In genomic region chr6:166007349-166008263, GRCh38 we compare ENCODE assay signal across 9 cellular contexts.
DNase-seq lines count a peak whose midpoint lies in the region; ATAC-seq and TF ChIP-seq lines count a peak whose summit lies in the region.
"Had no signal": no experiment of that assay in that cellular context is flagged by ENCODE, and none has a peak within 500 bp of the region (broad histone marks: within the 10 kb centered on the region; RNA-seq: fewer than 3 reads in every experiment).

No MANE protein-coding gene starts in this region.

- H3K4me1 Mint-ChIP-seq in stimulated activated memory B cell treated with anti-CD40 and anti-IgM and Interleukin-4, amounts not matched to agents 10 μg/mL and 1 μg/mL and 100 μg/mL, for 72 hours = peaks cover 5% of the 10 kb centered on the region

- H3K4me3 ChIP-seq in astrocyte of the cerebellum (ENCODE audit: low read depth, low read length) = peak overlapping the region; percentile 53
- H3K4me3 ChIP-seq in neuronal stem cell (ENCODE audit: low read length in 2 of 2) = no peak overlapping the region
- H3K4me3 ChIP-seq: GM12878 had no signal

- ATAC-seq in stimulated activated memory B cell treated with anti-CD40 and anti-IgM and Interleukin-4, amounts not matched to agents 10 μg/mL and 1 μg/mL and 100 μg/mL, for 72 hours = no peak
- ATAC-seq in GM19023 (IDR thresholded peaks at IDR 0.05; ENCODE audit: unreplicated experiment) = no peak
- ATAC-seq: GM12878 had no signal

- no peak overlapping the region for H3K18ac ChIP-seq in neuronal stem cell (ENCODE audit: low read length)

- DNase-seq in HCEC 1CT = peak; percentile 44
- DNase-seq in astrocyte of the cerebellum (ENCODE audit: low read depth) = peak; percentile 89
- DNase-seq in iris pigment epithelial cell (ENCODE audit: low read depth) = peak; percentile 63
- no peak for DNase-seq in ureter (ENCODE audit: low spot score)
- DNase-seq in neuronal stem cell (ENCODE audit: low spot score) = no peak

- no peak overlapping the region for H4K91ac ChIP-seq in neuronal stem cell (ENCODE audit: low read depth, low read length, poor library complexity)

- H3K4me2 ChIP-seq in neuronal stem cell (ENCODE audit: insufficient read depth, low read length, poor library complexity, severe bottlenecking) = no peak overlapping the region

- H3K4ac ChIP-seq in neuronal stem cell (ENCODE audit: low read length) = no peak overlapping the region

- H3K9me3 ChIP-seq in neuronal stem cell (replicated peaks in 1 of 2; ENCODE audit: control insufficient read depth in 2 of 2, insufficient read depth in 1 of 2, low read depth in 1 of 2, low read length in 2 of 2) = no peaks in the 10 kb centered on the region

- peak overlapping the region; percentile 2 for H3K4me3 Mint-ChIP-seq in stimulated activated memory B cell treated with anti-CD40 and anti-IgM and Interleukin-4, amounts not matched to agents 10 μg/mL and 1 μg/mL and 100 μg/mL, for 72 hours
- H3K4me3 Mint-ChIP-seq: stimulated activated naive CD8-positive, alpha-beta T cell treated with anti-CD3 and anti-CD28 coated beads, Interleukin-15, Interleukin-2, amounts not matched to agents 100 ng/mL and 50 ng/mL, for 24 hours had no signal

- no peak overlapping the region for H3K27ac ChIP-seq in neuronal stem cell (replicated peaks; ENCODE audit: low read length)

- no CpG with 5 or more reads among the region's 18 CpGs for WGBS in neuronal stem cell (ENCODE audit: extremely low coverage in 2 of 2, insufficient read length in 2 of 2, insufficient replicate concordance in 1 of 2), 2 donors

- H2BK5ac ChIP-seq in neuronal stem cell (ENCODE audit: low read length) = no peak overlapping the region

- H3K27me3 Mint-ChIP-seq in stimulated activated memory B cell treated with anti-CD40 and anti-IgM and Interleukin-4, amounts not matched to agents 10 μg/mL and 1 μg/mL and 100 μg/mL, for 72 hours = peaks cover 86% of the 10 kb centered on the region

- H3K79me1 ChIP-seq in neuronal stem cell (ENCODE audit: low read depth, low read length) = no peaks in the 10 kb centered on the region

- H3K27me3 ChIP-seq in neuronal stem cell (ENCODE audit: control insufficient read depth in 3 of 3, insufficient read depth in 3 of 3, low read depth in 1 of 3, low read length in 3 of 3) = peaks cover 6 to 51% (median 31%) of the 10 kb centered on the region in 3 experiments

- H2BK120ac ChIP-seq in neuronal stem cell (ENCODE audit: low read depth, low read length) = no peak overlapping the region

- H3K9ac ChIP-seq in neuronal stem cell (ENCODE audit: low read depth, low read length, poor library complexity) = no peak overlapping the region

- no peak overlapping the region for H3K23ac ChIP-seq in neuronal stem cell (ENCODE audit: low read depth, low read length, poor library complexity)

- H3K36me3 Mint-ChIP-seq in stimulated activated memory B cell treated with anti-CD40 and anti-IgM and Interleukin-4, amounts not matched to agents 10 μg/mL and 1 μg/mL and 100 μg/mL, for 72 hours = no peaks in the 10 kb centered on the region

- H2AFZ ChIP-seq in neuronal stem cell (ENCODE audit: low read length) = no peak overlapping the region

- H2BK15ac ChIP-seq in neuronal stem cell (ENCODE audit: low read length) = no peak overlapping the region

- no peak overlapping the region for H4K8ac ChIP-seq in neuronal stem cell (ENCODE audit: low read depth, low read length)

- H3K4me1 ChIP-seq in neuronal stem cell (ENCODE audit: control insufficient read depth in 2 of 2, insufficient read depth in 1 of 2, low read depth in 1 of 2, low read length in 2 of 2) = peaks cover 16 to 20% of the 10 kb centered on the region in 2 donors

- no peaks in the 10 kb centered on the region for H3K36me3 ChIP-seq in neuronal stem cell (replicated peaks in 1 of 2; ENCODE audit: control insufficient read depth in 2 of 2, insufficient read depth in 2 of 2, low read length in 2 of 2)

- in situ Hi-C loops in astrocyte of the cerebellum (cut with HindIII; ENCODE audit: low sequenced_read_pairs) = loop anchor here (5.0 kb wide), 1 partner anchor 85 kb away; no protein-coding TSS in a partner anchor

- H3K9me3 Mint-ChIP-seq in stimulated activated memory B cell treated with anti-CD40 and anti-IgM and Interleukin-4, amounts not matched to agents 10 μg/mL and 1 μg/mL and 100 μg/mL, for 72 hours = no peaks in the 10 kb centered on the region
- H3K9me3 Mint-ChIP-seq: stimulated activated naive CD8-positive, alpha-beta T cell treated with anti-CD3 and anti-CD28 coated beads, Interleukin-15, Interleukin-2, amounts not matched to agents 100 ng/mL and 50 ng/mL, for 24 hours had no signal

- H2BK12ac ChIP-seq in neuronal stem cell (ENCODE audit: low read length) = no peak overlapping the region

- no peak overlapping the region for H2AK5ac ChIP-seq in neuronal stem cell (ENCODE audit: low read depth, low read length)

- no peak overlapping the region for H3K27ac Mint-ChIP-seq in stimulated activated memory B cell treated with anti-CD40 and anti-IgM and Interleukin-4, amounts not matched to agents 10 μg/mL and 1 μg/mL and 100 μg/mL, for 72 hours
- H3K27ac Mint-ChIP-seq: stimulated activated naive CD8-positive, alpha-beta T cell treated with anti-CD3 and anti-CD28 coated beads, Interleukin-15, Interleukin-2, amounts not matched to agents 100 ng/mL and 50 ng/mL, for 24 hours had no signal

- no peak for TF ChIP-seq CTCF in astrocyte of the cerebellum (IDR thresholded peaks at IDR 0.05; ENCODE audit: low read depth, low read length, missing control alignments)

- no peak overlapping the region for H3K14ac ChIP-seq in neuronal stem cell (ENCODE audit: low read length)

Comparison
In these comparisons a context has a peak if more than half of its experiments do, and no peak if none do; other contexts are left out.
1. DNase-seq: peak in HCEC 1CT (single experiment), astrocyte of the cerebellum (single experiment) and iris pigment epithelial cell (single experiment); none in ureter (single experiment) and neuronal stem cell (single experiment).